7 cellular contexts compared by ENCODE assay signal in the genomic region with DNA sequence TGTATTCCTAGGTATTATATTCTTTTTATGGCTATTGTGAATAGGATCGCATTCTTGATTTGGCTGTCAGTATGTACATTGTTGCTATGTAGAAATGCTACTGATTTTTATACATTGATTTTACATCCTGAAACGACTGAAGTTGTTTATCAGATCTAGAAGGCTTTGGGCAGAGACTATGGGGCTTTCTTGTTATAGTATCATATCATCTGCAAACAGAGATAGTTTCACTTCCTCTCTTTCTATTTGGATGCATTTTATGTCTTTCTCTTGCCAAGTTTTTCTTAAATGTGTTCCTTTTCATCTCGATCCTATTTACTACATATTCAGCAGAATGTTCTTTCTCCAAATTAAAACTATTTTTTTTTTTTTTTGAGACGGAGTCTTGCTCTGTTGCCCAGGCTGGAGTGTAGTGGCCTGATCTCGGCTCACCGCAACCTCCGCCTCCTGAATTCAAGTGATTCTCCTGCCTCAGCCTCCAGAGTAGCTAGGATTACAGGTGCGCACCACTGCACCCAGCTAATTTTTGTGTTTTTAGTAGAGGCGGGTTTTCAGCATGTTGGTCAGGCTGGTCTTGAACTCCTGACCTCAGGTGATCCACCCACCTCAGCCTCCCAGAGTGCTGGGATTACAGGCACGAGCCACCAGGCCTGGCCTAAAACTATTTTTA.
A peak's percentile ranks its signal among the peaks of the same experiment; 100 is the strongest.
DNase-seq lines count a peak whose midpoint lies in the region; ATAC-seq and TF ChIP-seq lines count a peak whose summit lies in the region.
"Not testable (repeated sequence)": the region's sequence is repeated elsewhere in the genome, so short reads cannot be mapped to it uniquely, and the experiment has no call there.

No MANE protein-coding gene starts in this region.

- not testable (repeated sequence) for H4K20me1 ChIP-seq in OCI-LY1 (ENCODE audit: insufficient read depth, low read length)

- 0 out of 2 replicates have a peak overlapping the region, but pooled peaks have one; percentile 9 for H3K9ac ChIP-seq in OCI-LY1 (ENCODE audit: low read length)

- not testable (repeated sequence) for DNase-seq in activated CD8-positive, alpha-beta T cell treated with anti-CD3 and anti-CD28 coated beads, Interleukin-2, amount 10 ng/mL, durations not matched to agents 7 days and 5 days

- not testable (repeated sequence) for H3K4me3 ChIP-seq in OCI-LY1 (ENCODE audit: low read depth, low read length, poor library complexity, severe bottlenecking)

- not testable (repeated sequence) for H3K4me3 Mint-ChIP-seq in activated CD8-positive, alpha-beta T cell treated with anti-CD3 and anti-CD28 coated beads, Interleukin-2, amount 10 ng/mL, durations not matched to agents 7 days and 5 days

- H3K36me3 ChIP-seq in OCI-LY1 (ENCODE audit: insufficient read depth, low read length) = not testable (repeated sequence)

- TF ChIP-seq CTCF in OCI-LY1 (IDR thresholded peaks at IDR 0.05; ENCODE audit: low read length) = not testable (repeated sequence)

- not testable (repeated sequence) for H3K9me3 ChIP-seq in OCI-LY1 (ENCODE audit: low read length)

- ATAC-seq in GM18508 (IDR thresholded peaks at IDR 0.05; ENCODE audit: insufficient read depth, unreplicated experiment) (peak; percentile 82), GM19397 (IDR thresholded peaks at IDR 0.05; ENCODE audit: unreplicated experiment) (peak; percentile 85), GM21786 (IDR thresholded peaks at IDR 0.05; ENCODE audit: unreplicated experiment) (peak; percentile 97), HG03045 (IDR thresholded peaks at IDR 0.05; ENCODE audit: unreplicated experiment) (peak; percentile 86), HG03520 (IDR thresholded peaks at IDR 0.05; ENCODE audit: unreplicated experiment) (peak; percentile 93)
- not testable (repeated sequence) for ATAC-seq in activated CD8-positive, alpha-beta T cell treated with anti-CD3 and anti-CD28 coated beads, Interleukin-2, amount 10 ng/mL, durations not matched to agents 7 days and 5 days

- H3K27me3 Mint-ChIP-seq in activated CD8-positive, alpha-beta T cell treated with anti-CD3 and anti-CD28 coated beads, Interleukin-2, amount 10 ng/mL, durations not matched to agents 7 days and 5 days (ENCODE audit: low read depth) = not testable (repeated sequence)

- not testable (repeated sequence) for H3K36me3 Mint-ChIP-seq in activated CD8-positive, alpha-beta T cell treated with anti-CD3 and anti-CD28 coated beads, Interleukin-2, amount 10 ng/mL, durations not matched to agents 7 days and 5 days (ENCODE audit: low read depth)

- not testable (repeated sequence) for H3K27me3 ChIP-seq in OCI-LY1 (ENCODE audit: insufficient read depth, low read length)

- H3K27ac Mint-ChIP-seq in activated CD8-positive, alpha-beta T cell treated with anti-CD3 and anti-CD28 coated beads, Interleukin-2, amount 10 ng/mL, durations not matched to agents 7 days and 5 days = peak overlapping the region; percentile 36

- peak overlapping the region; percentile 48 for H3K4me2 ChIP-seq in OCI-LY1 (ENCODE audit: low read length)

- not testable (repeated sequence) for H3K9me2 ChIP-seq in OCI-LY1 (ENCODE audit: low read depth, low read length)

- H3K27ac ChIP-seq in OCI-LY1 (ENCODE audit: low read depth, low read length, poor library complexity, severe bottlenecking) = peak overlapping the region; percentile 89

- H3K4me1 Mint-ChIP-seq in activated CD8-positive, alpha-beta T cell treated with anti-CD3 and anti-CD28 coated beads, Interleukin-2, amount 10 ng/mL, durations not matched to agents 7 days and 5 days (ENCODE audit: low read depth) = peaks cover 12% of the 10 kb centered on the region

- not testable (repeated sequence) for H3K79me2 ChIP-seq in OCI-LY1 (ENCODE audit: insufficient read depth, low read length)

- CTCF ChIA-PET in activated CD8-positive, alpha-beta T cell treated with anti-CD3 and anti-CD28 coated beads, Interleukin-2, amount 10 ng/mL, durations not matched to agents 7 days and 5 days (lab: Charles Lee) = interaction anchor here (0.8 kb wide), 1 partner anchor 13 kb away, joined by 3 read pairs; no protein-coding TSS in a partner anchor

- not testable (repeated sequence) for H2AFZ ChIP-seq in OCI-LY1 (ENCODE audit: low read length)

- H3K9me3 Mint-ChIP-seq in activated CD8-positive, alpha-beta T cell treated with anti-CD3 and anti-CD28 coated beads, Interleukin-2, amount 10 ng/mL, durations not matched to agents 7 days and 5 days (ENCODE audit: insufficient read depth) = not testable (repeated sequence)

- not testable (repeated sequence) for H3F3A ChIP-seq in OCI-LY1 (ENCODE audit: insufficient read depth, low read length)

- POLR2A ChIA-PET in activated CD8-positive, alpha-beta T cell treated with anti-CD3 and anti-CD28 coated beads, Interleukin-2, amount 10 ng/mL, durations not matched to agents 7 days and 5 days (lab: Charles Lee) = interaction anchor here (1.1 kb wide), 1 partner anchor 61 kb away, joined by 4 read pairs; no protein-coding TSS in a partner anchor

- peaks cover 19% of the 10 kb centered on the region for H3K4me1 ChIP-seq in OCI-LY1 (ENCODE audit: insufficient read depth, low read length, severe bottlenecking)
